3 cellular contexts compared by ENCODE assay signal in genomic region chr12:59699408-59700144, GRCh38.
TF ChIP-seq lines count a peak whose summit lies in the region.

No MANE protein-coding gene starts in this region.

TF ChIP-seq in IMR-90, 13 proteins besides CTCF, POLR2A, EP300 and RAD21 (continued from another document):
- TF ChIP-seq MAFK (IDR thresholded peaks at IDR 0.05; ENCODE audit: low read depth, low read length) (peak; percentile 90), MXI1 (IDR thresholded peaks at IDR 0.05; ENCODE audit: borderline replicate concordance, low read depth, low read length) (no peak), USF2 (IDR thresholded peaks at IDR 0.05; ENCODE audit: low read depth, low read length) (no peak), CEBPB (IDR thresholded peaks at IDR 0.05; ENCODE audit: low read depth, low read length) (peak; percentile 98)

TF ChIP-seq in GM12878, 131 proteins besides CTCF, POLR2A, EP300 and RAD21 (continued from another document):
- no peak for TF ChIP-seq E2F4 (IDR thresholded peaks at IDR 0.05; ENCODE audit: low read depth, low read length)

TF ChIP-seq in GM12891, 5 proteins besides CTCF, POLR2A, EP300 and RAD21:
- TF ChIP-seq TAF1 (IDR thresholded peaks at IDR 0.05; ENCODE audit: low read depth, low read length) (no peak), POU2F2 (IDR thresholded peaks at IDR 0.05; ENCODE audit: low read depth, low read length) (no peak), SPI1 (IDR thresholded peaks at IDR 0.05; ENCODE audit: low read depth, low read length) (no peak), POLR2AphosphoS5 (IDR thresholded peaks at IDR 0.05; ENCODE audit: low read depth, low read length) (no peak), PAX5 (IDR thresholded peaks at IDR 0.05; ENCODE audit: insufficient read depth, low read length, severe bottlenecking) (no peak)
